Comparison of ENCODE assay signal across 13 cellular contexts in the genomic region with DNA sequence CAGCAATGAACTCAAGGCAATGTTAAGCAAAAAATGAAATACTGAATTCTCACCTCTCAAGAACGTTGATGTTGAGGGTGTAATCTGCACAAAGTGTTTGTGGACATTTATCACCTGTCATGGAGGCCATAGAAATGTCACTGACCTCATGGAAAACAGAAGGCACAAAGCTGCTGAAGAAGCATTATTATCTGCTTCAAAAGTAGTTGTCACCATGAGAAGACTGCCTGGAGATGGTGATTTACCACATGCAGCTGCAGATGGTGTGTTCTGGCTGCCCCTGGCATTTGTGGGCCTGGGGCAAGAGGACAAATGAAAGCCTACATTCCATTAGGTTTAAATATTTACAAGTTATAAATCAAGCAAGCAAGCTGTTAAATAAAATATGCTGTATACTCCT.
DNase-seq lines count a peak whose midpoint lies in the region; ATAC-seq, FAIRE-seq and TF ChIP-seq lines count a peak whose summit lies in the region.
"Had no signal": no experiment of that assay in that cellular context is flagged by ENCODE, and none has a peak within 500 bp of the region (broad histone marks: within the 10 kb centered on the region; RNA-seq: fewer than 3 reads in every experiment).

No MANE protein-coding gene starts in this region.

- no peak for TF ChIP-seq RAD21 in A549 (conservative IDR thresholded peaks at IDR 0.05 in 1 of 2, IDR thresholded peaks at IDR 0.05 in 1 of 2)

- no peak for TF ChIP-seq EP300 in A549 (IDR thresholded peaks at IDR 0.05)

- WGBS in A549 (ENCODE audit: missing lambda C conversion rate) = 7% methylated on average over 1 of the region's 1 CpG

- DNase-seq in DMS153 (lab: John Stamatoyannopoulos, UW) (peak; percentile 4), DMS153 treated with DMSO at 0.1 percent for 48 hours (lab: John Stamatoyannopoulos, UW; ENCODE audit: unreplicated experiment) (no peak), A549 (ENCODE audit: low read depth in 1 of 2, low spot score in 1 of 2) (no peak), HTR-8/SVneo (ENCODE audit: insufficient read length, low spot score) (peak; percentile 41), fibroblast of villous mesenchyme (ENCODE audit: low read depth) (peak; percentile 33), GM19240 (ENCODE audit: insufficient read length, low spot score) (no peak), mesenteric fat pad (ENCODE audit: low spot score) (no peak)
- DNase-seq in stimulated activated naive CD4-positive, alpha-beta T cell (lab: John Stamatoyannopoulos, UW) = no peak
- DNase-seq: HCEC 1CT, NCI-H1436 treated with DMSO at 0.1 percent for 48 hours, NCI-H82 had no signal

- TF ChIP-seq POLR2A in A549 (IDR thresholded peaks at IDR 0.05; ENCODE audit: low read length) = no peak

- H3K4me1 ChIP-seq in A549 = peaks cover 55% of the 10 kb centered on the region
- H3K4me1 ChIP-seq: BLaER1 treated with 17β-estradiol and CSF1 and Interleukin-3, amounts not matched to agents 10 nM and 100 nM had no signal

- H3K4me2 ChIP-seq in A549 = peak overlapping the region; percentile 54
- H3K4me2 ChIP-seq: BLaER1 treated with 17β-estradiol and CSF1 and Interleukin-3, amounts not matched to agents 10 nM and 100 nM had no signal

- CTCF ChIA-PET in A549 (lab: Yijun Ruan, JAX) = interaction anchor here (0.6 kb wide), 1 partner anchor 1302 kb away, joined by 3 read pairs; no protein-coding TSS in a partner anchor

- peak; percentile 61 for FAIRE-seq in A549 (lab: Jason Lieb, UNC)
- FAIRE-seq in HTR-8/SVneo (lab: Jason Lieb, UNC) = peak; percentile 28

- H3K27ac ChIP-seq in A549 = peak overlapping the region; percentile 33 to 68; a peak in 4 of 6 replicates
- H3K27ac ChIP-seq: 22Rv1; BLaER1 treated with 17β-estradiol and CSF1 and Interleukin-3, amounts not matched to agents 10 nM and 100 nM had no signal

- ATAC-seq in A549 = no peak; a peak in 1 of 6 replicates

- H3K4me3 ChIP-seq in A549 (no peak overlapping the region), fibroblast of villous mesenchyme (ENCODE audit: low read depth, low read length) (no peak overlapping the region)
- H3K4me3 ChIP-seq: BLaER1 treated with 17β-estradiol and CSF1 and Interleukin-3, amounts not matched to agents 10 nM and 100 nM had no signal

- TF ChIP-seq CTCF in A549 (IDR thresholded peaks at IDR 0.05) = no peak
- TF ChIP-seq CTCF in fibroblast of villous mesenchyme (IDR thresholded peaks at IDR 0.05; ENCODE audit: insufficient read depth, low read depth, low read length) = no peak

- POLR2A ChIA-PET in A549 (lab: Yijun Ruan, JAX) = no interaction called here

- no peaks in the 10 kb centered on the region for H3K9me3 ChIP-seq in A549
- H3K9me3 ChIP-seq: BLaER1 treated with 17β-estradiol and CSF1 and Interleukin-3, amounts not matched to agents 10 nM and 100 nM had no signal

TF ChIP-seq in A549, 52 proteins besides CTCF, POLR2A, EP300 and RAD21:
- TF ChIP-seq BHLHE40 (IDR thresholded peaks at IDR 0.05; ENCODE audit: low read depth, low read length) (no peak), TFCP2L1 (CRISPR knock-in tag; IDR thresholded peaks at IDR 0.05) (no peak), MAFK (IDR thresholded peaks at IDR 0.05; ENCODE audit: partially characterized antibody) (peak; percentile 54)
- TF ChIP-seq, protein P1, sequence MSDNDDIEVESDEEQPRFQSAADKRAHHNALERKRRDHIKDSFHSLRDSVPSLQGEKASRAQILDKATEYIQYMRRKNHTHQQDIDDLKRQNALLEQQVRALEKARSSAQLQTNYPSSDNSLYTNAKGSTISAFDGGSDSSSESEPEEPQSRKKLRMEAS (IDR thresholded peaks at IDR 0.05) = peak; percentile 35; the same call in 1 of the 2 replicates

Comparison
In these comparisons a context has a peak if more than half of its experiments do, and no peak if none do; other contexts are left out.
1. DNase-seq: peak in DMS153 (single experiment), HTR-8/SVneo (single experiment) and fibroblast of villous mesenchyme (single experiment); none in DMS153 treated with DMSO at 0.1 percent for 48 hours (single experiment), A549 (0 of 2), GM19240 (single experiment), mesenteric fat pad (single experiment) and stimulated activated naive CD4-positive, alpha-beta T cell (0 of 6).